In the genomic region with DNA sequence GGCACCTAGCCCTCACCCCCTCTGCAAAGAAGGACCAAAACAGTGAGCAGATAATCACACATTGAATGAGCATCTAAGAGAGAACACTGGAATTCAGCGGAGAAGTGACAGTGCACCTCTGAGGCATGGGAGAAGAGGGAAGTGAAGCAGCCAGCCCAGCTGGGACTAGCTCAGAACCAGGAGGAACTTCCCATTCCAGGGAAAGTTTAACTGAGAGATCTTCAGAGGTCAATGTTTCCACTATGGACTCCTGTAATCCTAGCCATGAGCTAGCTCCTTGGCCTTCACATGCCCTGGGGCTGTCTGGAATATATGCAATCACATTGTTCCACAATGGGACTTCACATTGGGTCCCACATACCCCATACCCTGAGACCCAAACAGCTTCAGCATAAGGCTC, we compare ENCODE assay signal across 15 cellular contexts. TPM values are rescaled to one million over a fixed set of nuclear protein-coding genes. Genes with fewer than 3 reads are reported as not detected.
DNase-seq lines count a peak whose midpoint lies in the region; ATAC-seq and TF ChIP-seq lines count a peak whose summit lies in the region.
"Had no signal": no experiment of that assay in that cellular context is flagged by ENCODE, and none has a peak within 500 bp of the region (broad histone marks: within the 10 kb centered on the region; RNA-seq: fewer than 3 reads in every experiment).

No MANE protein-coding gene starts in this region.

- H3K9me3 Mint-ChIP-seq in activated naive CD4-positive, alpha-beta T cell treated with anti-CD3 and anti-CD28 coated beads, Interleukin-2, amount 50 U/mL, for 24 hours = peaks cover 4% of the 10 kb centered on the region
- peaks cover 24% of the 10 kb centered on the region for H3K9me3 Mint-ChIP-seq in dendritic cell treated with granulocyte-macrophage colony-stimulating factor and Interleukin-4, amounts not matched to agents 40 ng/mL and 50 ng/mL, for 4 days
- H3K9me3 Mint-ChIP-seq in stimulated activated memory B cell treated with anti-CD40 and anti-IgM and Interleukin-4, amounts not matched to agents 10 μg/mL and 1 μg/mL and 100 μg/mL, for 72 hours = peaks cover 21% of the 10 kb centered on the region

- H3K9me3 ChIP-seq in SJSA1 (replicated peaks) = no peaks in the 10 kb centered on the region
- H3K9me3 ChIP-seq in WERI-Rb-1 (ENCODE audit: severe bottlenecking) = peaks cover 3% of the 10 kb centered on the region

- no peak for TF ChIP-seq CTCF in WERI-Rb-1 (IDR thresholded peaks at IDR 0.05; ENCODE audit: low read depth, low read length)

- intact Hi-C loops in dendritic cell treated with granulocyte-macrophage colony-stimulating factor and Interleukin-4, amounts not matched to agents 40 ng/mL and 50 ng/mL, for 4 days (cut with micrococcal nuclease) = no loop called here

- peak overlapping the region; percentile 41 for H3K27ac Mint-ChIP-seq in activated naive CD4-positive, alpha-beta T cell treated with anti-CD3 and anti-CD28 coated beads, Interleukin-2, amount 50 U/mL, for 24 hours
- peak overlapping the region; percentile 52 for H3K27ac Mint-ChIP-seq in dendritic cell treated with granulocyte-macrophage colony-stimulating factor and Interleukin-4, amounts not matched to agents 40 ng/mL and 50 ng/mL, for 4 days
- peak overlapping the region; percentile 77 for H3K27ac Mint-ChIP-seq in stimulated activated memory B cell treated with anti-CD40 and anti-IgM and Interleukin-4, amounts not matched to agents 10 μg/mL and 1 μg/mL and 100 μg/mL, for 72 hours
- H3K27ac Mint-ChIP-seq: H9 had no signal

- H3K27ac ChIP-seq in SJSA1 (peak overlapping the region; percentile 54), WERI-Rb-1 (no peak overlapping the region)
- H3K27ac ChIP-seq: HL-60 had no signal

- no peak for ATAC-seq in stimulated activated memory B cell treated with anti-CD40 and anti-IgM and Interleukin-4, amounts not matched to agents 10 μg/mL and 1 μg/mL and 100 μg/mL, for 72 hours
- no peak for ATAC-seq in HG03439 (IDR thresholded peaks at IDR 0.05; ENCODE audit: unreplicated experiment)

- H3K27me3 ChIP-seq in SJSA1 (replicated peaks) = no peaks in the 10 kb centered on the region
- H3K27me3 ChIP-seq in WERI-Rb-1 (ENCODE audit: insufficient read depth, low read depth, severe bottlenecking) = no peaks in the 10 kb centered on the region

- H3K4me3 Mint-ChIP-seq in activated naive CD4-positive, alpha-beta T cell treated with anti-CD3 and anti-CD28 coated beads, Interleukin-2, amount 50 U/mL, for 24 hours = no peak overlapping the region
- no peak overlapping the region for H3K4me3 Mint-ChIP-seq in dendritic cell treated with granulocyte-macrophage colony-stimulating factor and Interleukin-4, amounts not matched to agents 40 ng/mL and 50 ng/mL, for 4 days
- no peak overlapping the region for H3K4me3 Mint-ChIP-seq in stimulated activated memory B cell treated with anti-CD40 and anti-IgM and Interleukin-4, amounts not matched to agents 10 μg/mL and 1 μg/mL and 100 μg/mL, for 72 hours
- H3K4me3 Mint-ChIP-seq: CD4-positive, alpha-beta memory T cell; H9 had no signal

- no peaks in the 10 kb centered on the region for H3K27me3 Mint-ChIP-seq in activated naive CD4-positive, alpha-beta T cell treated with anti-CD3 and anti-CD28 coated beads, Interleukin-2, amount 50 U/mL, for 24 hours
- H3K27me3 Mint-ChIP-seq in dendritic cell treated with granulocyte-macrophage colony-stimulating factor and Interleukin-4, amounts not matched to agents 40 ng/mL and 50 ng/mL, for 4 days = no peaks in the 10 kb centered on the region
- no peaks in the 10 kb centered on the region for H3K27me3 Mint-ChIP-seq in stimulated activated memory B cell treated with anti-CD40 and anti-IgM and Interleukin-4, amounts not matched to agents 10 μg/mL and 1 μg/mL and 100 μg/mL, for 72 hours
- H3K27me3 Mint-ChIP-seq: CD4-positive, alpha-beta memory T cell had no signal

- peaks cover 4% of the 10 kb centered on the region for H3K36me3 Mint-ChIP-seq in activated naive CD4-positive, alpha-beta T cell treated with anti-CD3 and anti-CD28 coated beads, Interleukin-2, amount 50 U/mL, for 24 hours
- H3K36me3 Mint-ChIP-seq in dendritic cell treated with granulocyte-macrophage colony-stimulating factor and Interleukin-4, amounts not matched to agents 40 ng/mL and 50 ng/mL, for 4 days (ENCODE audit: low read depth) = peaks cover 63% of the 10 kb centered on the region
- peaks cover 74% of the 10 kb centered on the region for H3K36me3 Mint-ChIP-seq in stimulated activated memory B cell treated with anti-CD40 and anti-IgM and Interleukin-4, amounts not matched to agents 10 μg/mL and 1 μg/mL and 100 μg/mL, for 72 hours

- H3K4me3 ChIP-seq in SJSA1 (no peak overlapping the region), WERI-Rb-1 (ENCODE audit: low read depth, low read length) (no peak overlapping the region)

- H3K4me1 Mint-ChIP-seq in activated naive CD4-positive, alpha-beta T cell treated with anti-CD3 and anti-CD28 coated beads, Interleukin-2, amount 50 U/mL, for 24 hours = peaks cover 12% of the 10 kb centered on the region
- H3K4me1 Mint-ChIP-seq in dendritic cell treated with granulocyte-macrophage colony-stimulating factor and Interleukin-4, amounts not matched to agents 40 ng/mL and 50 ng/mL, for 4 days (ENCODE audit: low read depth) = peaks cover 27% of the 10 kb centered on the region
- peaks cover 37% of the 10 kb centered on the region for H3K4me1 Mint-ChIP-seq in stimulated activated memory B cell treated with anti-CD40 and anti-IgM and Interleukin-4, amounts not matched to agents 10 μg/mL and 1 μg/mL and 100 μg/mL, for 72 hours
- H3K4me1 Mint-ChIP-seq: H9 had no signal

- DNase-seq in activated naive CD4-positive, alpha-beta T cell treated with anti-CD3 and anti-CD28 coated beads, Interleukin-2, amount 50 U/mL, for 16 hours = no peak
- no peak for DNase-seq in SJSA1 (ENCODE audit: low read depth in 1 of 2, low spot score in 2 of 2)
- DNase-seq in NCI-H526 treated with DMSO at 0.1 percent for 48 hours (lab: John Stamatoyannopoulos, UW) = no peak
- no peak for DNase-seq in WERI-Rb-1
- DNase-seq: 8988T; C1 segment of cervical spinal cord; CD4-positive, alpha-beta memory T cell; DMS79; GOT3 had no signal

- peaks cover 20% of the 10 kb centered on the region for H3K4me1 ChIP-seq in SJSA1 (replicated peaks)

- no peaks in the 10 kb centered on the region for H3K36me3 ChIP-seq in SJSA1
- H3K36me3 ChIP-seq in WERI-Rb-1 = no peaks in the 10 kb centered on the region

RNA-seq across cellular contexts. Expression of a gene that starts 24.4 kb away (rescaled TPM):
- 0.28 and 1.5 TPM in 2 replicates for total RNA-seq in SJSA1 (2014; rRNA removed; shearing (Covaris generic))

RNA-seq across cellular contexts. Expression of a gene that starts 27.6 kb away (rescaled TPM):
- total RNA-seq in SJSA1 (2014; rRNA removed; shearing (Covaris generic)) = 0.41 and 1.1 TPM in 2 replicates
- total RNA-seq: H9 had no signal

RNA-seq across cellular contexts. Expression of a gene that starts 35.4 kb away (rescaled TPM):
- 69.5 and 89.1 TPM in 2 replicates for total RNA-seq in SJSA1 (2014; rRNA removed; shearing (Covaris generic))

RNA-seq across cellular contexts. Expression of a gene that starts 49.4 kb away (rescaled TPM):
- total RNA-seq in SJSA1 (2014; rRNA removed; shearing (Covaris generic)) = not detected in 2 replicates
- total RNA-seq: H9 had no signal
